In genomic region chr18:29840101-29840500, GRCh38 we compare ENCODE assay signal across 15 cellular contexts.
DNase-seq lines count a peak whose midpoint lies in the region; ATAC-seq, FAIRE-seq and TF ChIP-seq lines count a peak whose summit lies in the region.
"Had no signal": no experiment of that assay in that cellular context is flagged by ENCODE, and none has a peak within 500 bp of the region (broad histone marks: within the 10 kb centered on the region; RNA-seq: fewer than 3 reads in every experiment).

No MANE protein-coding gene starts in this region.

- H3K4me1 ChIP-seq in Peyer's patch = no peaks in the 10 kb centered on the region
- H3K4me1 ChIP-seq: left ventricle myocardium inferior had no signal

- H3K36me3 ChIP-seq in bronchial epithelial cell (ENCODE audit: control insufficient read depth, insufficient read depth, low read length) (no peaks in the 10 kb centered on the region), Peyer's patch (no peaks in the 10 kb centered on the region)
- H3K36me3 ChIP-seq: left ventricle myocardium inferior had no signal

- DNase-seq in Daoy (ENCODE audit: low read depth) (peak; percentile 62), LoVo (ENCODE audit: low spot score) (peak; percentile 9), bronchial epithelial cell (ENCODE audit: low read depth) (peak; percentile 93), kidney tubule cell (ENCODE audit: low spot score) (peak; percentile 60), Peyer's patch (no peak)
- DNase-seq in activated naive CD4-positive, alpha-beta T cell treated with anti-CD3 and anti-CD28 coated beads, Interleukin-2, amount 50 U/mL, for 16 hours = no peak
- DNase-seq: activated CD4-positive, alpha-beta memory T cell treated with anti-CD3 and anti-CD28 coated beads for 36 hours; activated effector memory CD4-positive, alpha-beta T cell treated with anti-CD3 and anti-CD28 coated beads, Interleukin-2, amount 50 U/mL, for 16 hours; CD4-positive, alpha-beta memory T cell; cerebellar nuclear complex; left ventricle myocardium inferior; NCI-H2107; RPMI8226 had no signal

- H3K4me3 ChIP-seq in bronchial epithelial cell (ENCODE audit: low read depth, low read length) = no peak overlapping the region
- H3K4me3 ChIP-seq in Peyer's patch = no peak overlapping the region
- H3K4me3 ChIP-seq: left ventricle myocardium inferior had no signal

- ATAC-seq in GM18870 (IDR thresholded peaks at IDR 0.05; ENCODE audit: unreplicated experiment) (no peak), GM19035 (IDR thresholded peaks at IDR 0.05; ENCODE audit: unreplicated experiment) (no peak)

- no peak overlapping the region for H3K27ac ChIP-seq in Peyer's patch
- H3K27ac ChIP-seq: left ventricle myocardium inferior had no signal

- H3K9me3 ChIP-seq in Peyer's patch = no peaks in the 10 kb centered on the region
- H3K9me3 ChIP-seq: left ventricle myocardium inferior had no signal

- no peak for TF ChIP-seq POLR2A in Peyer's patch (IDR thresholded peaks at IDR 0.05)

- FAIRE-seq in bronchial epithelial cell (lab: Jason Lieb, UNC) = no peak

- TF ChIP-seq CTCF in bronchial epithelial cell (IDR thresholded peaks at IDR 0.05; ENCODE audit: insufficient read depth, low read length, severe bottlenecking) (no peak), Peyer's patch (IDR thresholded peaks at IDR 0.05) (no peak)

- H3K27me3 ChIP-seq in bronchial epithelial cell (ENCODE audit: control insufficient read depth, insufficient read depth, low read length) = no peaks in the 10 kb centered on the region
- H3K27me3 ChIP-seq in Peyer's patch = no peaks in the 10 kb centered on the region

Comparison
In these comparisons a context has a peak if more than half of its experiments do, and no peak if none do; other contexts are left out.
1. DNase-seq: peak in Daoy (single experiment), LoVo (single experiment), bronchial epithelial cell (single experiment) and kidney tubule cell (single experiment); none in Peyer's patch (0 of 3) and activated naive CD4-positive, alpha-beta T cell treated with anti-CD3 and anti-CD28 coated beads, Interleukin-2, amount 50 U/mL, for 16 hours (single experiment).